ENCODE assay signal across 15 cellular contexts in genomic region chr13:43924549-43925245, GRCh38. TPM values are rescaled to one million over a fixed set of nuclear protein-coding genes. Genes with fewer than 3 reads are reported as not detected.
A peak's percentile ranks its signal among the peaks of the same experiment; 100 is the strongest.
DNase-seq lines count a peak whose midpoint lies in the region; ATAC-seq and TF ChIP-seq lines count a peak whose summit lies in the region.
"Had no signal": no experiment of that assay in that cellular context is flagged by ENCODE, and none has a peak within 500 bp of the region (broad histone marks: within the 10 kb centered on the region; RNA-seq: fewer than 3 reads in every experiment).

No MANE protein-coding gene starts in this region.

- no peaks in the 10 kb centered on the region for H3K27me3 ChIP-seq in hepatocyte
- H3K27me3 ChIP-seq: gastrocnemius medialis, vagina had no signal

- no peaks in the 10 kb centered on the region for H3K4me1 ChIP-seq in hepatocyte (ENCODE audit: insufficient read depth)
- H3K4me1 ChIP-seq: gastrocnemius medialis, psoas muscle, vagina had no signal

- H3K9me2 ChIP-seq in hepatocyte (replicated peaks; ENCODE audit: insufficient read depth) = no peaks in the 10 kb centered on the region

- no peak for TF ChIP-seq CTCF in hepatocyte (IDR thresholded peaks at IDR 0.05; ENCODE audit: poor library complexity)

- DNase-seq in NOMO-1 treated with DMSO at 0.1 percent for 48 hours (lab: John Stamatoyannopoulos, UW; ENCODE audit: unreplicated experiment) (peak; percentile 78), NK-92 (lab: John Stamatoyannopoulos, UW; ENCODE audit: unreplicated experiment) (no peak), NCI-H146 treated with DMSO at 0.1 percent for 48 hours (lab: John Stamatoyannopoulos, UW; ENCODE audit: unreplicated experiment) (no peak), hepatocyte (ENCODE audit: low spot score) (no peak), SW 1271 (lab: John Stamatoyannopoulos, UW) (no peak)
- DNase-seq: activated CD4-positive, CD25-positive, alpha-beta regulatory T cell treated with anti-CD3 and anti-CD28 coated beads, Interleukin-2, amount 50 U/mL, for 72 hours; activated effector memory CD4-positive, alpha-beta T cell treated with anti-CD3 and anti-CD28 coated beads, Interleukin-2, amount 50 U/mL, for 16 hours; gastrocnemius medialis; NCI-H146; psoas muscle had no signal

- H2AFZ ChIP-seq in hepatocyte = no peak overlapping the region

- 94% methylated on average over 5 of the region's 5 CpGs for WGBS in hepatocyte (ENCODE audit: low lambda C conversion rate, missing lambda C conversion rate)

- H3K36me3 ChIP-seq in hepatocyte (replicated peaks; ENCODE audit: insufficient read depth, low read depth) = no peaks in the 10 kb centered on the region
- H3K36me3 ChIP-seq: gastrocnemius medialis, vagina had no signal

- ATAC-seq in GM18499 (IDR thresholded peaks at IDR 0.05; ENCODE audit: insufficient read depth, unreplicated experiment) (peak; percentile 92), GM21367 (IDR thresholded peaks at IDR 0.05; ENCODE audit: unreplicated experiment) (peak; percentile 94), HG03045 (IDR thresholded peaks at IDR 0.05; ENCODE audit: unreplicated experiment) (peak; percentile 64)
- ATAC-seq: gastrocnemius medialis, psoas muscle had no signal

- no peak overlapping the region for H3K4me3 ChIP-seq in hepatocyte
- H3K4me3 ChIP-seq: gastrocnemius medialis, psoas muscle, vagina had no signal

- H3K79me2 ChIP-seq in hepatocyte = no peaks in the 10 kb centered on the region

- no peak overlapping the region for H3K27ac ChIP-seq in hepatocyte
- H3K27ac ChIP-seq: gastrocnemius medialis, psoas muscle, vagina had no signal

- no peak overlapping the region for H3K4me2 ChIP-seq in hepatocyte

- no peaks in the 10 kb centered on the region for H3K9me3 ChIP-seq in hepatocyte (ENCODE audit: low read depth)
- H3K9me3 ChIP-seq: gastrocnemius medialis, psoas muscle, vagina had no signal

- no peaks in the 10 kb centered on the region for H4K20me1 ChIP-seq in hepatocyte (ENCODE audit: insufficient read depth, poor library complexity, severe bottlenecking)

RNA-seq across cellular contexts. Expression of gene LACC1, which starts 45.0 kb away (rescaled TPM):
- total RNA-seq in hepatocyte = 10.3 and 11.1 TPM in 2 replicates
- 3.1 and 3.6 TPM in 2 replicates for polyA plus RNA-seq in hepatocyte
- total RNA-seq: G401 had no signal

RNA-seq across cellular contexts. Expression of gene CCDC122, which starts 45.2 kb away (rescaled TPM):
- total RNA-seq in hepatocyte = 5.3 and 9.0 TPM in 2 replicates
- polyA plus RNA-seq in hepatocyte = 10.3 and 14.5 TPM in 2 replicates
- total RNA-seq: G401 had no signal
